Comparison of ENCODE assay signal across 14 cellular contexts in the genomic region with DNA sequence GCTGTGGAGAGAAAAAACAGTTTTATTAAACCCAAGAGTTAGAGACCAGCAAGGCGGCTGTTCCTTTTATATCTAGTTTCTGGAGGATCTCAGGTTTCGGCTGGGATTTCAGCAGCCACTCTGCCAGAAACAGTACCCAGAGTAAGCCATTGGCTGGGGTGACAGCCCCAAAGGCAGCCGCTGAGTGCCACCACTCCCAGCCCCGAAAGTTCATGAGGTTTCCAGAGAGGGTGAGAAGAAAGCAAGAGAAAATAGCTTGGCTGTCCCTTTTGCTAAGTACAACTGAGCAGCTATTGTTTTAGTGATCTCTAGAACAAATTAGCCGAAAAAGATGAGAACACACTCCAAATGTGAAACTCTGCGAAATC. TPM values are rescaled to one million over a fixed set of nuclear protein-coding genes. Genes with fewer than 3 reads are reported as not detected.
DNase-seq lines count a peak whose midpoint lies in the region; ATAC-seq and TF ChIP-seq lines count a peak whose summit lies in the region.
"Had no signal": no experiment of that assay in that cellular context is flagged by ENCODE, and none has a peak within 500 bp of the region (broad histone marks: within the 10 kb centered on the region; RNA-seq: fewer than 3 reads in every experiment).

No MANE protein-coding gene starts in this region.

- CTCF ChIA-PET in Caco-2 (lab: Charles Lee) = no interaction called here

- peak; percentile 19 for ATAC-seq in left cardiac atrium
- no peak for ATAC-seq in GM19455 (IDR thresholded peaks at IDR 0.05; ENCODE audit: unreplicated experiment)
- no peak for ATAC-seq in HG02852 (IDR thresholded peaks at IDR 0.05; ENCODE audit: unreplicated experiment)
- ATAC-seq: activated CD8-positive, alpha-beta memory T cell treated with anti-CD3 and anti-CD28 coated beads, Interleukin-2, amount 10 ng/mL, durations not matched to agents 7 days and 5 days had no signal

- H3K27ac Mint-ChIP-seq in Caco-2 (ENCODE audit: unreplicated experiment) = no peak overlapping the region
- H3K27ac Mint-ChIP-seq: activated B cell treated with CpG ODN at 0.5 μM for 24 hours; activated CD8-positive, alpha-beta memory T cell treated with anti-CD3 and anti-CD28 coated beads, Interleukin-2, amount 10 ng/mL, durations not matched to agents 7 days and 5 days had no signal

- no peaks in the 10 kb centered on the region for H3K9me3 Mint-ChIP-seq in Caco-2 (ENCODE audit: unreplicated experiment)
- H3K9me3 Mint-ChIP-seq: activated B cell treated with CpG ODN at 0.5 μM for 24 hours had no signal

- intact Hi-C loops in Caco-2 (cut with micrococcal nuclease; ENCODE audit: unreplicated experiment) (no loop called here), left cardiac atrium (cut with DNase I) (no loop called here)

- no peaks in the 10 kb centered on the region for H3K27me3 ChIP-seq in Caco-2 (replicated peaks; ENCODE audit: control insufficient read depth, insufficient read depth, low read length)

- no peak overlapping the region for H3K4me3 Mint-ChIP-seq in Caco-2 (ENCODE audit: unreplicated experiment)
- H3K4me3 Mint-ChIP-seq: activated B cell treated with CpG ODN at 0.5 μM for 24 hours; activated CD8-positive, alpha-beta memory T cell treated with anti-CD3 and anti-CD28 coated beads, Interleukin-2, amount 10 ng/mL, durations not matched to agents 7 days and 5 days had no signal

- DNase-seq in Caco-2 = no peak
- DNase-seq in left cardiac atrium = no peak
- DNase-seq in nucleus accumbens (lab: John Stamatoyannopoulos, UW) = peak in 35 of 56 donors; percentile 3 to 68 (median 34)
- DNase-seq in iPS-NIHi7 (ENCODE audit: extremely low spot score) = no peak
- DNase-seq in activated gamma-delta T cell (lab: John Stamatoyannopoulos, UW) = no peak
- DNase-seq: activated B cell treated with CpG ODN at 0.5 μM for 24 hours; activated CD8-positive, alpha-beta memory T cell treated with anti-CD3 and anti-CD28 coated beads, Interleukin-2, amount 10 ng/mL, durations not matched to agents 7 days and 5 days; activated naive CD4-positive, alpha-beta T cell; kidney; NCI-H1092 treated with DMSO at 0.1 percent for 48 hours; small intestine had no signal

- H3K4me1 Mint-ChIP-seq in Caco-2 (ENCODE audit: low read depth, unreplicated experiment) = peaks cover 7% of the 10 kb centered on the region
- H3K4me1 Mint-ChIP-seq: activated B cell treated with CpG ODN at 0.5 μM for 24 hours; activated CD8-positive, alpha-beta memory T cell treated with anti-CD3 and anti-CD28 coated beads, Interleukin-2, amount 10 ng/mL, durations not matched to agents 7 days and 5 days had no signal

- TSS peak; percentile 68 for BruUV-seq in Caco-2 (replicated peaks; lab: Mats Ljungman, UMichigan)

- peak overlapping the region; percentile 95 for H3K27ac ChIP-seq in angular gyrus (ENCODE audit: low read depth, low read length)

- no peaks in the 10 kb centered on the region for H3K9me3 ChIP-seq in Caco-2

- H3K27me3 Mint-ChIP-seq in Caco-2 (ENCODE audit: insufficient read depth, unreplicated experiment) = peaks cover 7% of the 10 kb centered on the region

- TF ChIP-seq CTCF in Caco-2 (IDR thresholded peaks at IDR 0.05; ENCODE audit: insufficient read depth in 1 of 2, low read depth in 1 of 2, low read length in 1 of 2, severe bottlenecking in 1 of 2, unreplicated experiment in 1 of 2) = no peak

- no peaks in the 10 kb centered on the region for H3K36me3 ChIP-seq in Caco-2 (ENCODE audit: control insufficient read depth, insufficient read depth, low read length)

- POLR2A ChIA-PET in Caco-2 (lab: Charles Lee) = no interaction called here

- no peak overlapping the region for H3K4me3 ChIP-seq in Caco-2 (ENCODE audit: low read depth, low read length)

- no peaks in the 10 kb centered on the region for H3K4me1 ChIP-seq in Caco-2

- H3K36me3 Mint-ChIP-seq in Caco-2 (ENCODE audit: insufficient read depth, unreplicated experiment) = no peaks in the 10 kb centered on the region
- H3K36me3 Mint-ChIP-seq: activated CD8-positive, alpha-beta memory T cell treated with anti-CD3 and anti-CD28 coated beads, Interleukin-2, amount 10 ng/mL, durations not matched to agents 7 days and 5 days had no signal

RNA-seq across cellular contexts. Expression of gene SH3BGR, which starts 1.2 kb away (rescaled TPM):
- 0.72 and 0.82 TPM in 2 replicates for total RNA-seq in Caco-2 (2022)
- total RNA-seq in left cardiac atrium = 10 to 100 TPM; 62.3 to 66.6 TPM

RNA-seq across cellular contexts. Expression of gene LCA5L, which starts 7.4 kb away (rescaled TPM):
- total RNA-seq in Caco-2 (2022) = 0.44 and 0.61 TPM in 2 replicates
- total RNA-seq in left cardiac atrium = under 1 TPM; 0.82 to 0.84 TPM
- total RNA-seq: activated CD8-positive, alpha-beta memory T cell treated with anti-CD3 and anti-CD28 coated beads, Interleukin-2, amount 10 ng/mL, durations not matched to agents 7 days and 5 days had no signal

Comparison
In these comparisons a context has a peak if more than half of its experiments do, and no peak if none do; other contexts are left out.
1. DNase-seq: peak in nucleus accumbens (35 of 56); none in Caco-2 (0 of 2), left cardiac atrium (single experiment), iPS-NIHi7 (single experiment) and activated gamma-delta T cell (single experiment).
2. ATAC-seq: peak in left cardiac atrium (2 of 2); none in GM19455 (single experiment) and HG02852 (single experiment).
3. RNA of gene SH3BGR, which starts 1.2 kb away (total RNA-seq): 62.3 to 66.6 TPM in left cardiac atrium; 0.72 to 0.82 TPM in Caco-2; every median in the first group is over 10 times any median in the second.